Comparison of ENCODE assay signal across 13 cellular contexts in the genomic region with DNA sequence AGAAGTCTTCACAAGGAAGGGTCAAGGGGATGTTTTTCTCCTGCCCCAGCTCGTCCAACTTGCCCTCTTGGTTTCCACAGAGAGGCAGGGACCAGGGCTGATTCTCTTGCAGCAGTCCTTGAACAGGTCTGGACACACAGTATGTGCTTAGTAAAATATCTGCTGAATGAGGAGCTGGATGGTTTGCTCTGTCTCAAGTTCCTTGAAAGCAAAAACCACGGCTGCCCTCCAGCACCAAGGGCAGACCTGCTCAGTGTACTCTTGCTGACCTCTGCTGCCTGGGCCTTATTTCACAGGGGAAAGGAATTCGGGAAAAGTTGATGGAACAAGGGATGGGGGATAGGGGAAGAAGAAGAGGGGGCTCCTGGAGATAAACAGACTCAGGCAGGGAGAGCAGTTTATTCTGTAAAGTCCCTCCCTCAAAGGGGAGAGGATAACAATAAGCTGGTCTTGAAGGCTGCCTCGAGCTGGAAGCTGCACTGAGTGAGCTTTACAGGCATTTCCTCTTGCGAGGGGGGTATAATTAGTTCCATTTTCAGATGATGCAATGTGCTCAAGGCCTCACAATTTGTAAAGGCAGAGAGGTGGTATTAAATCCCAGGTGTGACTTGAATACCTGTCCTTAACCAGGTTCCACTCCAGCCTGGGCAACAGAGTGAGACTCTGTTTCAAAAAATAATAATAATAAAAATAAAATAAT. TPM values are rescaled to one million over a fixed set of nuclear protein-coding genes. Genes with fewer than 3 reads are reported as not detected.
DNase-seq lines count a peak whose midpoint lies in the region; ATAC-seq, FAIRE-seq and TF ChIP-seq lines count a peak whose summit lies in the region.
"Had no signal": no experiment of that assay in that cellular context is flagged by ENCODE, and none has a peak within 500 bp of the region (broad histone marks: within the 10 kb centered on the region; RNA-seq: fewer than 3 reads in every experiment).

No MANE protein-coding gene starts in this region.

- DNase-seq in activated T-cell treated with anti-CD3 and anti-CD28 coated beads, Interleukin-2, amount 50 U/mL, for 24 hours: no peak
- no peak for DNase-seq in activated T-cell treated with anti-CD3 and anti-CD28 coated beads, Interleukin-2, amount 50 U/mL, for 4 hours
- DNase-seq in NCI-H1436 treated with DMSO at 0.1 percent for 48 hours (lab: John Stamatoyannopoulos, UW) (peak; percentile 1), K562 (ENCODE audit: extremely low read depth in 1 of 4, low spot score in 3 of 4) (no peak), stomach (no peak), A172 (ENCODE audit: low spot score) (no peak), NCI-H1694 treated with DMSO at 0.1 percent for 48 hours (lab: John Stamatoyannopoulos, UW) (no peak), Right ventricle myocardium superior (no peak)
- DNase-seq: activated CD8-positive, alpha-beta memory T cell treated with anti-CD3 and anti-CD28 coated beads, Interleukin-2, amount 50 U/mL, for 4 hours; left ventricle myocardium superior; trophoblast cell had no signal

- POLR2A ChIA-PET in K562 (lab: Yijun Ruan, JAX): interaction anchor here (4.3 to 4.9 kb wide), 2 partner anchors 9 to 13 kb away, joined by 33 read pairs; a partner anchor contains a TSS

- peaks cover 82% of the 10 kb centered on the region for H3K36me3 ChIP-seq in K562 (ENCODE audit: control insufficient read depth, insufficient read depth, low read length)
- H3K36me3 ChIP-seq in stomach: no peaks in the 10 kb centered on the region
- H3K36me3 ChIP-seq: prostate gland had no signal

- H3K4me2 ChIP-seq in K562 (ENCODE audit: insufficient read depth, low read length): no peak overlapping the region

- no peak for FAIRE-seq in K562 (lab: Jason Lieb, UNC)

- H3K27ac ChIP-seq in K562 (ENCODE audit: extremely low read depth, low read depth, low read length) (peak overlapping the region; percentile 39; the same call in 2 of the 3 replicates), stomach (peak overlapping the region in 4 of 5 donors; percentile 6 to 76 (median 53))
- H3K27ac ChIP-seq: prostate gland had no signal

- peak; percentile 26 to 27; a peak in 3 of 4 replicates for TF ChIP-seq RAD21 in K562 (CRISPR knock-in tag; conservative IDR thresholded peaks at IDR 0.05 in 1 of 2, IDR thresholded peaks at IDR 0.05 in 1 of 2)

- TF ChIP-seq CTCF in K562 (IDR thresholded peaks at IDR 0.05 in 2 of 3, conservative IDR thresholded peaks at IDR 0.05 in 1 of 3; ENCODE audit: insufficient read depth in 2 of 3, low read depth in 1 of 3, low read length in 3 of 3) (peak in 1 of 3 experiments; percentile 22; a peak in 1 of 6 replicates), stomach (IDR thresholded peaks at IDR 0.05) (peak in 1 of 7 experiments; percentile 26)

- BruUV-seq in K562 (replicated peaks; lab: Mats Ljungman, UMichigan): no TSS peak

- in situ Hi-C loops in K562 (cut with MboI): no loop called here

- TF ChIP-seq POLR2A in K562 (conservative IDR thresholded peaks at IDR 0.05) (no peak), stomach (IDR thresholded peaks at IDR 0.05) (no peak)

- H3K36me3 Mint-ChIP-seq in activated T-cell treated with anti-CD3 and anti-CD28 coated beads, Interleukin-2, amount 50 U/mL, for 24 hours (ENCODE audit: low read depth): peaks cover 88% of the 10 kb centered on the region
- H3K36me3 Mint-ChIP-seq in activated T-cell treated with anti-CD3 and anti-CD28 coated beads, Interleukin-2, amount 50 U/mL, for 4 hours (ENCODE audit: insufficient read depth): peaks cover 12% of the 10 kb centered on the region

- no peak overlapping the region for H2AFZ ChIP-seq in K562 (ENCODE audit: low read depth, low read length)

- H3K27me3 ChIP-seq in K562 (ENCODE audit: control insufficient read depth in 2 of 2, insufficient read depth in 2 of 2, low read length in 2 of 2) (no peaks in the 10 kb centered on the region), stomach (no peaks in the 10 kb centered on the region)

- CTCF ChIA-PET in K562 (lab: Yijun Ruan, JAX; ENCODE audit: low intra/inter-chr PET ratio): no interaction called here

- TF ChIP-seq EP300 in K562 (IDR thresholded peaks at IDR 0.05; ENCODE audit: low read length): no peak
- no peak for TF ChIP-seq EP300 in stomach (IDR thresholded peaks at IDR 0.05)

- no peaks in the 10 kb centered on the region for H3K9me3 Mint-ChIP-seq in activated T-cell treated with anti-CD3 and anti-CD28 coated beads, Interleukin-2, amount 50 U/mL, for 24 hours
- H3K9me3 Mint-ChIP-seq in activated T-cell treated with anti-CD3 and anti-CD28 coated beads, Interleukin-2, amount 50 U/mL, for 4 hours: no peaks in the 10 kb centered on the region

- no peak overlapping the region; a peak in 1 of 4 replicates for H3K9ac ChIP-seq in K562 (ENCODE audit: insufficient read depth in 1 of 2, low read depth in 2 of 2, low read length in 2 of 2)

- intact Hi-C loops in K562 (cut with micrococcal nuclease) (no loop called here), stomach (cut with DNase I; ENCODE audit: low total_unique reads) (no loop called here), Right ventricle myocardium superior (cut with DNase I) (no loop called here)

- H3K9me1 ChIP-seq in K562 (ENCODE audit: control insufficient read depth, insufficient read depth, low read length): peaks cover 15% of the 10 kb centered on the region

- 31% methylated on average over 5 of the region's 5 CpGs for WGBS in K562 (ENCODE audit: insufficient coverage, low coverage, missing lambda C conversion rate)
- WGBS in stomach, 5 donors: 18 to 39% (median 25%) methylated on average over 5 of the region's 5 CpGs

- ATAC-seq in activated T-cell treated with anti-CD3 and anti-CD28 coated beads, Interleukin-2, amount 50 U/mL, for 4 hours: no peak
- ATAC-seq in K562 (no peak), Right ventricle myocardium superior (ENCODE audit: poor library complexity) (no peak)
- ATAC-seq: left ventricle myocardium superior had no signal

- peak overlapping the region; percentile 48 for H3K27ac Mint-ChIP-seq in activated T-cell treated with anti-CD3 and anti-CD28 coated beads, Interleukin-2, amount 50 U/mL, for 24 hours

- H3K27me3 Mint-ChIP-seq in activated T-cell treated with anti-CD3 and anti-CD28 coated beads, Interleukin-2, amount 50 U/mL, for 24 hours: no peaks in the 10 kb centered on the region
- H3K27me3 Mint-ChIP-seq in activated T-cell treated with anti-CD3 and anti-CD28 coated beads, Interleukin-2, amount 50 U/mL, for 4 hours (ENCODE audit: low read depth): no peaks in the 10 kb centered on the region

- no peak overlapping the region for H3K4me3 Mint-ChIP-seq in activated T-cell treated with anti-CD3 and anti-CD28 coated beads, Interleukin-2, amount 50 U/mL, for 24 hours
- no peak overlapping the region for H3K4me3 Mint-ChIP-seq in activated T-cell treated with anti-CD3 and anti-CD28 coated beads, Interleukin-2, amount 50 U/mL, for 4 hours

- H3K9me3 ChIP-seq in K562 (replicated peaks; ENCODE audit: control insufficient read depth, insufficient read depth, low read depth, low read length) (no peaks in the 10 kb centered on the region), stomach (no peaks in the 10 kb centered on the region)
- H3K9me3 ChIP-seq: prostate gland had no signal

- H3K4me1 ChIP-seq in K562 (replicated peaks in 1 of 2; ENCODE audit: control insufficient read depth in 2 of 2, insufficient read depth in 2 of 2, low read length in 2 of 2): peaks cover 61 to 71% of the 10 kb centered on the region in 2 experiments
- peaks cover 17 to 85% (median 68%) of the 10 kb centered on the region in 4 donors for H3K4me1 ChIP-seq in stomach
- H3K4me1 ChIP-seq: prostate gland had no signal

- peaks cover 100% of the 10 kb centered on the region for H3K79me2 ChIP-seq in K562 (ENCODE audit: control insufficient read depth, insufficient read depth, low read length)

- H4K20me1 ChIP-seq in K562 (replicated peaks; ENCODE audit: control insufficient read depth, insufficient read depth, low read length): peaks cover 32% of the 10 kb centered on the region; the same call in 1 of the 2 replicates

- H3K4me1 Mint-ChIP-seq in activated T-cell treated with anti-CD3 and anti-CD28 coated beads, Interleukin-2, amount 50 U/mL, for 24 hours (ENCODE audit: low read depth): peaks cover 48% of the 10 kb centered on the region
- peaks cover 32% of the 10 kb centered on the region for H3K4me1 Mint-ChIP-seq in activated T-cell treated with anti-CD3 and anti-CD28 coated beads, Interleukin-2, amount 50 U/mL, for 4 hours (ENCODE audit: low read depth)

- H3K4me3 ChIP-seq in K562 (no peak overlapping the region), stomach (no peak overlapping the region)
- H3K4me3 ChIP-seq: prostate gland had no signal

RNA-seq across cellular contexts. Expression of a gene that starts 10.3 kb away (rescaled TPM):
- 10 to 100 TPM; 21.3 to 22.9 (median 22.2) TPM for total RNA-seq in activated T-cell treated with anti-CD3 and anti-CD28 coated beads, Interleukin-2, amount 50 U/mL, for 4 hours
- 39.4 and 105 TPM in 2 replicates for total RNA-seq in K562 (2011; cell fraction: chromatin; rRNA removed; ENCODE audit: low replicate concordance)
- total RNA-seq in K562 (2011; cell fraction: nucleolus; rRNA removed): 101 and 127 TPM in 2 replicates
- 65.7 and 73.6 TPM in 2 replicates for total RNA-seq in K562 (2011; cell fraction: nucleoplasm; rRNA removed)
- 35.5 and 38.0 TPM in 2 replicates for total RNA-seq in K562 (2014; rRNA removed)
- 12.7 and 15.0 TPM in 2 replicates for total RNA-seq in K562 (2014; rRNA removed; fragmentation: Illumina TruSeq; extraction: Trizol)
- total RNA-seq in K562 (2015; rRNA removed; fragmentation: Illumina TruSeq; extraction: Trizol): 26.1 and 27.1 TPM in 2 replicates
- total RNA-seq in K562 (2021): 41.6 and 45.8 TPM in 2 replicates
- polyA plus RNA-seq in K562 (2011; rRNA removed): 17.5 and 24.6 TPM in 2 replicates
- polyA plus RNA-seq in K562 (2011; cell fraction: cytosol; rRNA removed): 21.1 and 29.2 TPM in 2 replicates
- polyA plus RNA-seq in K562 (2011; cell fraction: nucleus; rRNA removed): 43.7 and 67.2 TPM in 2 replicates
- polyA plus RNA-seq in K562 (2012): 31.4 and 32.9 TPM in 2 replicates
- 25.8 and 31.8 TPM in 2 replicates for polyA plus RNA-seq in K562 (2014; fragmentation: Illumina TruSeq; extraction: Trizol)
- 1 to 10 TPM; 1.5 to 1.9 TPM for polyA plus RNA-seq in K562 (2014; fragmentation: Nextera tagmentation; extraction: Ambion mirVana)
- polyA plus RNA-seq in K562 (2014; rRNA removed): 25.6 and 31.5 TPM in 2 replicates
- 19.7 and 25.9 TPM in 2 replicates for polyA minus RNA-seq in K562 (2011; rRNA and poly(A)+ RNA removed)
- polyA minus RNA-seq in K562 (2011; cell fraction: cytosol; rRNA and poly(A)+ RNA removed): 29.4 and 31.6 TPM in 2 replicates
- polyA minus RNA-seq in K562 (2011; cell fraction: nucleus; rRNA and poly(A)+ RNA removed): 22.3 and 24.7 TPM in 2 replicates
- 10 to 100 TPM in 4 of 5 donors, 1 to 10 TPM in 1; 6.7 to 30.7 (median 15.8) TPM for total RNA-seq in stomach
- 1 to 10 TPM; 4.9 to 6.0 (median 5.3) TPM for polyA plus RNA-seq in stomach
- not detected in 2 replicates for total RNA-seq in A172 (2014; rRNA removed; shearing (Covaris generic))
- 0.65 TPM for total RNA-seq in Right ventricle myocardium superior
- polyA plus RNA-seq: BJ had no signal
